ENCODE assay signal across 24 cellular contexts in the genomic region with DNA sequence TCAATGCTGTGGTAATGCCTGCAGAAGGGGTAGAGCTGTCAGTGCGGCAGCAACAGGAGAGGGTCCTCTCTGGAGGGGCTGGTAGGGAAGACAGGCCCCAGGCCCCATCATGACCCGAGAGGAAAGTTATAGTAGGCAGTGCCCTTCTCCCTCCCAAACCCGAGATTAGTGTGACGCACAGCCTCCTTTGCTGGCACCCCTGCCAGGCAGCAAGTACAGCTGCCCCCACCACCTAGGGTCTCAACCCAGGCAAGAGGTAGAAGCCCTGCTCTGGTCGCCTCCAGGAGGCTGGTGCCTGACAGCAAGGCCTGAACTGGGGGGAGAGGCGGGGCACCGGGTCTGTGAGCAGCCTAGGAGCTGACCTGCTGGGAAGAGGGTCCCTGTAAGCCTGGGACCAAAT. TPM values are rescaled to one million over a fixed set of nuclear protein-coding genes. Genes with fewer than 3 reads are reported as not detected.
"Had no signal": no experiment of that assay in that cellular context is flagged by ENCODE, and none has a peak within 500 bp of the region (broad histone marks: within the 10 kb centered on the region; RNA-seq: fewer than 3 reads in every experiment).

No MANE protein-coding gene starts in this region.

- H3K4me3 ChIP-seq: ascending aorta, ovary, psoas muscle, right atrium auricular region, upper lobe of right lung had no signal

- H3K9me3 ChIP-seq: ascending aorta, neutrophil, ovary, psoas muscle, right atrium auricular region, upper lobe of right lung had no signal

- H3K36me3 ChIP-seq: ovary had no signal

- DNase-seq: activated CD4-positive, alpha-beta T cell treated with anti-CD3 and anti-CD28 coated beads for 4 hours; activated CD4-positive, alpha-beta T cell treated with anti-CD3 and anti-CD28 coated beads, Interleukin-2, amount 50 U/mL, for 48 hours; activated CD4-positive, CD25-positive, alpha-beta regulatory T cell; activated effector memory CD4-positive, alpha-beta T cell treated with anti-CD3 and anti-CD28 coated beads, Interleukin-2, amount 50 U/mL, for 16 hours; activated naive CD4-positive, alpha-beta T cell treated with anti-CD3 and anti-CD28 coated beads, Interleukin-2, amount 10 ng/mL, durations not matched to agents 7 days and 5 days; activated T-cell treated with anti-CD3 and anti-CD28 coated beads for 4 hours; brain microvascular endothelial cell; central memory CD4-positive, alpha-beta T cell; effector memory CD4-positive, alpha-beta T cell; foreskin melanocyte; midbrain; ovary; psoas muscle; stimulated activated CD4-positive, alpha-beta T cell treated with anti-CD3 and anti-CD28 coated beads, Interleukin-4, amount 100 ng/mL, for 24 hours; stimulated activated naive CD8-positive, alpha-beta T cell treated with anti-CD3 and anti-CD28 coated beads, Interleukin-15, Interleukin-2, amounts not matched to agents 100 U/mL and 50 U/mL, for 24 hours; T-helper 9 cell; upper lobe of right lung had no signal

- ATAC-seq: esophagus mucosa; left lobe of liver; natural killer cell treated with Interleukin-12 subunit alpha and Interleukin-12 subunit beta and Interleukin-15 and Interleukin-18, amount 100 ng/mL, for 72 hours; psoas muscle; stimulated activated naive CD8-positive, alpha-beta T cell treated with anti-CD3 and anti-CD28 coated beads, Interleukin-15, Interleukin-2, amounts not matched to agents 100 U/mL and 50 U/mL, for 24 hours; upper lobe of right lung had no signal

- H3K27ac ChIP-seq: ascending aorta, brain microvascular endothelial cell, neutrophil, ovary, psoas muscle, right atrium auricular region, upper lobe of right lung had no signal

- H3K4me1 ChIP-seq: ascending aorta, right atrium auricular region, upper lobe of right lung had no signal

- H3K27me3 ChIP-seq: ascending aorta, brain microvascular endothelial cell, neutrophil, ovary, right atrium auricular region, upper lobe of right lung had no signal

RNA-seq across cellular contexts. Expression of a gene that starts 15.5 kb away (rescaled TPM):
- total RNA-seq: natural killer cell treated with Interleukin-12 subunit alpha and Interleukin-12 subunit beta and Interleukin-15 and Interleukin-18, amount 100 ng/mL, for 72 hours; T-helper 1 cell treated with Interleukin-12 subunit alpha and Interleukin-12 subunit beta and Interleukin-4 antibody, amounts not matched to agents 30 ng/mL and 1 ng/mL, for 36 hours had no signal
